27 cellular contexts compared by ENCODE assay signal in the genomic region with DNA sequence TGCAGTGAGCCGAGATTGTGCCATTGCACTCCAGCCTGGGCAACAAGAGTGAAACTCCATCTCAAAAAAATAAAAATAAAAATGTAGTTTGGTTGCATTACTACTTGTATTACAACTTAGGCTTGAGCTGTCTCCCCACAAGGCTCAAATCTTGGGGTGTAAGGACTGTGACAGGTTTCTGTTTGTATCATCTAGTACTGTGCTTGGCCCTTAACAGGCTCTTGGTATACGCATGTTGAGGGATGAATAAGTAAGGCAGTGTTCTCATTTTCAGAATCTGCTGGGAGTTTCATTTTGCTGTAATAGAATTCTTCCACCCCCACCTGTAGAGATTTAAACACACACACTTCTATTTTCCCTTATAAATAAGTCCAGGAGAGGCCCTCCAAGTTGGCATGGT.
"Had no signal": no experiment of that assay in that cellular context is flagged by ENCODE, and none has a peak within 500 bp of the region (broad histone marks: within the 10 kb centered on the region; RNA-seq: fewer than 3 reads in every experiment).

No MANE protein-coding gene starts in this region.

- H3K4me3 ChIP-seq: MG63 had no signal

- ATAC-seq: HepG2, Panc1, PC-3, T-cell had no signal

- H3K4me3 Mint-ChIP-seq: T-cell; T-helper 1 cell treated with Interleukin-12 subunit alpha and Interleukin-12 subunit beta and Interleukin-4 antibody, amounts not matched to agents 30 μg/mL and 1 μg/mL, for 36 hours had no signal

- DNase-seq: IMR-90; Karpas-422; KG1; MG63; NCI-H1092; NCI-H1105 treated with DMSO at 0.1 percent for 48 hours; NCI-H1417 treated with DMSO at 0.1 percent for 48 hours; NCI-H146; NCI-H1694 treated with DMSO at 0.1 percent for 48 hours; NCI-H1930; NCI-H2081; NCI-H2107; NCI-H2171; NCI-H446; NCI-H510A; NCI-H524 treated with DMSO at 0.1 percent for 48 hours; NCI-H69; NCI-H774; NK-92 treated with Interleukin-12 subunit alpha and Interleukin-12 subunit beta, amount 100 ng/mL, for 24 hours; PC-3; SHP77; SK-N-SH; SW 1271; T-cell had no signal

- H3K9me3 Mint-ChIP-seq: T-helper 1 cell treated with Interleukin-12 subunit alpha and Interleukin-12 subunit beta and Interleukin-4 antibody, amounts not matched to agents 30 μg/mL and 1 μg/mL, for 36 hours had no signal

- H3K27ac Mint-ChIP-seq: T-cell; T-helper 1 cell treated with Interleukin-12 subunit alpha and Interleukin-12 subunit beta and Interleukin-4 antibody, amounts not matched to agents 30 μg/mL and 1 μg/mL, for 36 hours had no signal

- H3K4me1 Mint-ChIP-seq: T-cell had no signal

- H3K36me3 Mint-ChIP-seq: T-cell had no signal
